Comparison of ENCODE assay signal across 11 cellular contexts in genomic region chr6:165664553-165665383, GRCh38. TPM values are rescaled to one million over a fixed set of nuclear protein-coding genes. Genes with fewer than 3 reads are reported as not detected.
A peak's percentile ranks its signal among the peaks of the same experiment; 100 is the strongest.
DNase-seq lines count a peak whose midpoint lies in the region; ATAC-seq and TF ChIP-seq lines count a peak whose summit lies in the region.
"Had no signal": no experiment of that assay in that cellular context is flagged by ENCODE, and none has a peak within 500 bp of the region (broad histone marks: within the 10 kb centered on the region; RNA-seq: fewer than 3 reads in every experiment).

No MANE protein-coding gene starts in this region.

- peaks cover 41% of the 10 kb centered on the region for H3K27me3 Mint-ChIP-seq in activated CD4-positive, alpha-beta T cell treated with anti-CD3 and anti-CD28 coated beads, Interleukin-2, amount 10 ng/mL, durations not matched to agents 24 days and 14 days
- peaks cover 23% of the 10 kb centered on the region for H3K27me3 Mint-ChIP-seq in chondrocyte (ENCODE audit: low read depth)
- peaks cover 18 to 38% (median 34%) of the 10 kb centered on the region in 5 donors for H3K27me3 Mint-ChIP-seq in naive thymus-derived CD8-positive, alpha-beta T cell

- peaks cover 3% of the 10 kb centered on the region for H3K79me1 ChIP-seq in mesenchymal stem cell (replicated peaks; ENCODE audit: low read length, poor library complexity, severe bottlenecking)

- no peaks in the 10 kb centered on the region for H3K36me3 Mint-ChIP-seq in activated CD4-positive, alpha-beta T cell treated with anti-CD3 and anti-CD28 coated beads, Interleukin-2, amount 10 ng/mL, durations not matched to agents 24 days and 14 days (ENCODE audit: low read depth)
- H3K36me3 Mint-ChIP-seq in chondrocyte (ENCODE audit: low read depth) = no peaks in the 10 kb centered on the region
- H3K36me3 Mint-ChIP-seq in naive thymus-derived CD8-positive, alpha-beta T cell = peaks cover 0 to 2% (median 2%) of the 10 kb centered on the region in 3 donors

- H3K4me1 ChIP-seq in mesenchymal stem cell (ENCODE audit: control insufficient read depth, insufficient read depth, low read depth, low read length) (peaks cover 17% of the 10 kb centered on the region), thoracic aorta (ENCODE audit: control insufficient read depth in 1 of 2, low read depth in 2 of 2) (peaks cover 18 to 33% of the 10 kb centered on the region in 2 donors)

- H3K14ac ChIP-seq in mesenchymal stem cell (ENCODE audit: low read length in 2 of 2) = no peak overlapping the region

- no peak overlapping the region for H3K23ac ChIP-seq in mesenchymal stem cell (ENCODE audit: low read length in 2 of 2)

- H2BK5ac ChIP-seq in mesenchymal stem cell (ENCODE audit: low read depth, low read length, poor library complexity, severe bottlenecking) = no peak overlapping the region

- H3K36me3 ChIP-seq in mesenchymal stem cell (ENCODE audit: control insufficient read depth in 1 of 2, insufficient read depth in 2 of 2, low read depth in 1 of 2, low read length in 2 of 2) = no peaks in the 10 kb centered on the region
- no peaks in the 10 kb centered on the region for H3K36me3 ChIP-seq in thoracic aorta

- H3K27ac Mint-ChIP-seq in activated CD4-positive, alpha-beta T cell treated with anti-CD3 and anti-CD28 coated beads, Interleukin-2, amount 10 ng/mL, durations not matched to agents 24 days and 14 days = peak overlapping the region; percentile 35
- H3K27ac Mint-ChIP-seq in chondrocyte (ENCODE audit: unreplicated experiment) = no peak overlapping the region
- no peak overlapping the region for H3K27ac Mint-ChIP-seq in naive thymus-derived CD8-positive, alpha-beta T cell

- H4K91ac ChIP-seq in mesenchymal stem cell (ENCODE audit: low read length) = no peak overlapping the region

- H4K8ac ChIP-seq in mesenchymal stem cell (ENCODE audit: low read length) = no peak overlapping the region

- no peak overlapping the region for H3K4ac ChIP-seq in mesenchymal stem cell (ENCODE audit: low read depth in 1 of 2, low read length in 2 of 2)

- peak overlapping the region; percentile 63 to 67 for H3K4me3 ChIP-seq in mesenchymal stem cell (ENCODE audit: insufficient read depth in 1 of 2, low read depth in 1 of 2, low read length in 2 of 2)
- peak overlapping the region; percentile 77 for H3K4me3 ChIP-seq in thoracic aorta

- DNase-seq in activated CD4-positive, alpha-beta T cell treated with anti-CD3 and anti-CD28 coated beads, Interleukin-2, amount 10 ng/mL, durations not matched to agents 24 days and 14 days = no peak
- DNase-seq in activated CD4-positive, alpha-beta T cell treated with anti-CD3 and anti-CD28 coated beads, Interleukin-2, amount 50 U/mL, for 48 hours = no peak
- DNase-seq in chondrocyte (ENCODE audit: low spot score) = no peak
- DNase-seq in mesenchymal stem cell = peak; percentile 7
- no peak for DNase-seq in thoracic aorta (ENCODE audit: low spot score)
- no peak for DNase-seq in hypothalamus (lab: John Stamatoyannopoulos, UW)
- no peak for DNase-seq in HUDEP-2 (lab: John Stamatoyannopoulos, UW; ENCODE audit: unreplicated experiment in 76 of 76)
- no peak for DNase-seq in naive thymus-derived CD8-positive, alpha-beta T cell
- DNase-seq: anterior cingulate cortex, NCI-H1048 had no signal

- no peaks in the 10 kb centered on the region for H3K9me3 Mint-ChIP-seq in activated CD4-positive, alpha-beta T cell treated with anti-CD3 and anti-CD28 coated beads, Interleukin-2, amount 10 ng/mL, durations not matched to agents 24 days and 14 days
- H3K9me3 Mint-ChIP-seq in chondrocyte (ENCODE audit: low read depth) = no peaks in the 10 kb centered on the region
- H3K9me3 Mint-ChIP-seq in naive thymus-derived CD8-positive, alpha-beta T cell = peaks cover 0 to 4% (median 0%) of the 10 kb centered on the region in 9 donors

- H3K27me3 ChIP-seq in mesenchymal stem cell (ENCODE audit: control insufficient read depth in 1 of 2, insufficient read depth in 1 of 2, low read length in 2 of 2) (peaks cover 0 to 70% of the 10 kb centered on the region in 2 experiments), thoracic aorta (replicated peaks; ENCODE audit: insufficient read depth) (no peaks in the 10 kb centered on the region)

- no peak overlapping the region for H2BK15ac ChIP-seq in mesenchymal stem cell (ENCODE audit: low read depth, poor library complexity, severe bottlenecking)

- TF ChIP-seq CTCF in chondrocyte (IDR thresholded peaks at IDR 0.05) (peak; percentile 65), thoracic aorta (IDR thresholded peaks at IDR 0.05) (no peak)

- POLR2A ChIA-PET in naive thymus-derived CD8-positive, alpha-beta T cell (lab: Charles Lee) = no interaction called here

- H2AK5ac ChIP-seq in mesenchymal stem cell (ENCODE audit: low read length, severe bottlenecking) = no peak overlapping the region

- H3K4me3 Mint-ChIP-seq in activated CD4-positive, alpha-beta T cell treated with anti-CD3 and anti-CD28 coated beads, Interleukin-2, amount 10 ng/mL, durations not matched to agents 24 days and 14 days = no peak overlapping the region
- peak overlapping the region; percentile 77 for H3K4me3 Mint-ChIP-seq in chondrocyte (ENCODE audit: unreplicated experiment)
- peak overlapping the region in 1 of 10 donors; percentile 25 for H3K4me3 Mint-ChIP-seq in naive thymus-derived CD8-positive, alpha-beta T cell

- H3K18ac ChIP-seq in mesenchymal stem cell (ENCODE audit: low read depth in 1 of 2, low read length in 2 of 2) = no peak overlapping the region

- no peak overlapping the region for H2BK120ac ChIP-seq in mesenchymal stem cell (ENCODE audit: low read depth, low read length)

- intact Hi-C loops in activated CD4-positive, alpha-beta T cell treated with anti-CD3 and anti-CD28 coated beads, Interleukin-2, amount 10 ng/mL, durations not matched to agents 24 days and 14 days (cut with micrococcal nuclease) = loop anchor here (5.0 to 10.0 kb wide), 3 partner anchors 320 to 500 kb away; partner anchors contain the start of gene TBXT

- no peak for ATAC-seq in thoracic aorta (ENCODE audit: insufficient number of reproducible peaks, low FRiP score, low read depth)
- ATAC-seq in naive thymus-derived CD8-positive, alpha-beta T cell = no peak

- H2BK12ac ChIP-seq in mesenchymal stem cell (ENCODE audit: low read length in 2 of 2) = no peak overlapping the region

- H3K9me3 ChIP-seq in mesenchymal stem cell (ENCODE audit: control insufficient read depth, low read length) = no peaks in the 10 kb centered on the region
- H3K9me3 ChIP-seq in thoracic aorta = no peaks in the 10 kb centered on the region

- H3K27ac ChIP-seq in mesenchymal stem cell (ENCODE audit: low read length, poor library complexity, severe bottlenecking) (no peak overlapping the region), thoracic aorta (no peak overlapping the region)

- 2% methylated on average over 20 of the region's 25 CpGs for WGBS in mesenchymal stem cell

- H3K4me1 Mint-ChIP-seq in activated CD4-positive, alpha-beta T cell treated with anti-CD3 and anti-CD28 coated beads, Interleukin-2, amount 10 ng/mL, durations not matched to agents 24 days and 14 days = peaks cover 2% of the 10 kb centered on the region
- peaks cover 25% of the 10 kb centered on the region for H3K4me1 Mint-ChIP-seq in chondrocyte (ENCODE audit: low read depth)
- H3K4me1 Mint-ChIP-seq in naive thymus-derived CD8-positive, alpha-beta T cell = peaks cover 0 to 11% (median 4%) of the 10 kb centered on the region in 4 donors

- peak overlapping the region; percentile 99 for H3K4me2 ChIP-seq in mesenchymal stem cell (ENCODE audit: low read length, poor library complexity, severe bottlenecking)

- no peak overlapping the region for H3K9ac ChIP-seq in mesenchymal stem cell (ENCODE audit: low read length)

- no peak overlapping the region for H2AFZ ChIP-seq in mesenchymal stem cell (ENCODE audit: low read depth, low read length)

RNA-seq across cellular contexts. Expression of gene PDE10A, which starts 1.7 kb away (rescaled TPM):
- not detected in 2 replicates for total RNA-seq in activated CD4-positive, alpha-beta T cell treated with anti-CD3 and anti-CD28 coated beads, Interleukin-2, amount 10 ng/mL, durations not matched to agents 24 days and 14 days
- total RNA-seq in chondrocyte (10.4 to 14.3 TPM (median 13.7 TPM) in 3 replicates), thoracic aorta (10 to 100 TPM in 1 of 2 donors, 1 to 10 TPM in 1; 7.0 to 20.8 TPM)
- polyA plus RNA-seq in mesenchymal stem cell (2013, experiment 1 of 2) = 1.1 TPM
- 1.1 TPM for polyA plus RNA-seq in mesenchymal stem cell (2013, experiment 2 of 2)
- total RNA-seq in naive thymus-derived CD8-positive, alpha-beta T cell = not detected
- not detected for polyA plus RNA-seq in naive thymus-derived CD8-positive, alpha-beta T cell
- total RNA-seq: T-helper 1 cell treated with Interleukin-12 subunit alpha and Interleukin-12 subunit beta and Interleukin-4 antibody, amounts not matched to agents 30 ng/mL and 1 ng/mL, for 36 hours had no signal
